In the genomic region with DNA sequence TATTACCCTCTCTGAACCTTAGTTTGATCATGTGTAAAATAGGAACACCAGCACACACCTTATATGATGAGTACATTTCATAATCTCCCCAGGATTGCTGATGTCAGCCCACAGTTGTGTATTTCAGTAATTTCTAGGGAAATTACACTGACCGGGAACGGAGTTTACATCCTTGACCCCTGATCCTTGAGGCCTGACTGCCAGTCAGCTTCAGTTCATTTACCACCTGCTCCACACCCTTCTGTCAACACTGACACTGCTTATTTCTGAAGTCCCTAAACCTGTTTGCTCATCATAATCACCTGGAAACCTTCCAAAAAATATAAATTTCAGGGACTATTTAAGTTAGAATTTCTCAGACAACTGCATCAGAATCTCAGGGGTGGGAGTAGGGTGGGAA, we compare ENCODE assay signal across 20 cellular contexts.
"Had no signal": no experiment of that assay in that cellular context is flagged by ENCODE, and none has a peak within 500 bp of the region (broad histone marks: within the 10 kb centered on the region; RNA-seq: fewer than 3 reads in every experiment).

No MANE protein-coding gene starts in this region.

- H3K9me3 Mint-ChIP-seq: activated naive CD8-positive, alpha-beta T cell treated with anti-CD3 and anti-CD28 coated beads, Interleukin-2, amount 50 U/mL, for 24 hours had no signal

- H3K4me3 Mint-ChIP-seq: activated naive CD8-positive, alpha-beta T cell treated with anti-CD3 and anti-CD28 coated beads, Interleukin-2, amount 50 U/mL, for 24 hours; endodermal cell; naive B cell had no signal

- DNase-seq: activated CD4-positive, CD25-positive, alpha-beta regulatory T cell treated with anti-CD3 and anti-CD28 coated beads, Interleukin-2, amount 50 U/mL, for 72 hours; activated naive CD4-positive, alpha-beta T cell treated with Interleukin-2 at 50 U/mL for 16 hours; activated naive CD8-positive, alpha-beta T cell treated with anti-CD3 and anti-CD28 coated beads, Interleukin-2, amount 50 U/mL, for 24 hours; activated T-cell treated with anti-CD3 and anti-CD28 coated beads for 4 hours; aorta; dorsolateral prefrontal cortex; endodermal cell; erythroblast; heart right ventricle; left cardiac atrium; lower lobe of right lung; naive B cell; ovary; stimulated activated CD4-positive, alpha-beta T cell treated with anti-CD3 and anti-CD28 coated beads, Interleukin-12 subunit alpha, Interleukin-12 subunit beta, amount 100 ng/mL, for 4 hours; stimulated activated CD4-positive, alpha-beta T cell treated with anti-CD3 and anti-CD28 coated beads, Interleukin-2, amount 100 ng/mL, for 24 hours; stomach; T1000; testis had no signal

- H3K4me1 Mint-ChIP-seq: activated naive CD8-positive, alpha-beta T cell treated with anti-CD3 and anti-CD28 coated beads, Interleukin-2, amount 50 U/mL, for 24 hours; endodermal cell; naive B cell had no signal

- FAIRE-seq: bronchial epithelial cell had no signal

- H3K36me3 ChIP-seq: gastroesophageal sphincter, heart right ventricle, lower lobe of right lung, ovary, stomach had no signal

- H3K36me3 Mint-ChIP-seq: naive B cell had no signal

- ATAC-seq: activated naive CD8-positive, alpha-beta T cell treated with anti-CD3 and anti-CD28 coated beads, Interleukin-2, amount 50 U/mL, for 24 hours; gastroesophageal sphincter; heart right ventricle; left cardiac atrium; lower lobe of right lung had no signal

- H3K9me3 ChIP-seq: gastroesophageal sphincter, heart right ventricle, lower lobe of right lung, ovary, stomach, testis had no signal

- H3K4me1 ChIP-seq: gastroesophageal sphincter, heart right ventricle, lower lobe of right lung, stomach, testis had no signal

- H3K27ac ChIP-seq: dorsolateral prefrontal cortex, gastroesophageal sphincter, heart right ventricle, lower lobe of right lung, ovary, stomach, testis had no signal

- H3K4me3 ChIP-seq: dorsolateral prefrontal cortex, gastroesophageal sphincter, heart right ventricle, lower lobe of right lung, ovary, stomach, testis had no signal

- H3K27ac Mint-ChIP-seq: activated naive CD8-positive, alpha-beta T cell treated with anti-CD3 and anti-CD28 coated beads, Interleukin-2, amount 50 U/mL, for 24 hours; endodermal cell had no signal

- H3K27me3 ChIP-seq: dorsolateral prefrontal cortex, gastroesophageal sphincter, heart right ventricle, ovary, stomach, testis had no signal
